Comparison of ENCODE assay signal across 9 cellular contexts in genomic region chr4:143359794-143360193, GRCh38. TPM values are rescaled to one million over a fixed set of nuclear protein-coding genes. Genes with fewer than 3 reads are reported as not detected.
A peak's percentile ranks its signal among the peaks of the same experiment; 100 is the strongest.
DNase-seq lines count a peak whose midpoint lies in the region; ATAC-seq and TF ChIP-seq lines count a peak whose summit lies in the region.
"Had no signal": no experiment of that assay in that cellular context is flagged by ENCODE, and none has a peak within 500 bp of the region (broad histone marks: within the 10 kb centered on the region; RNA-seq: fewer than 3 reads in every experiment).

No MANE protein-coding gene starts in this region.

- intact Hi-C loops in CD4-positive, alpha-beta T cell (cut with DNase I, micrococcal nuclease): no loop called here

- DNase-seq in activated T-cell treated with anti-CD3 and anti-CD28 coated beads, Interleukin-2, amount 50 U/mL, for 24 hours: no peak
- no peak for DNase-seq in activated T-cell treated with anti-CD3 and anti-CD28 coated beads, Interleukin-2, amount 50 U/mL, for 1 hour
- DNase-seq in fibroblast of peridontal ligament (ENCODE audit: extremely low read depth) (peak; percentile 21), SK-N-DZ (ENCODE audit: low spot score) (no peak)
- DNase-seq in CD4-positive, alpha-beta T cell: no peak
- DNase-seq: NCI-H1092 treated with DMSO at 0.1 percent for 48 hours had no signal

- H3K27me3 Mint-ChIP-seq in activated T-cell treated with anti-CD3 and anti-CD28 coated beads, Interleukin-2, amount 50 U/mL, for 24 hours: no peaks in the 10 kb centered on the region
- H3K27me3 Mint-ChIP-seq in CD4-positive, alpha-beta T cell: no peaks in the 10 kb centered on the region

- no peaks in the 10 kb centered on the region for H3K9me3 Mint-ChIP-seq in activated T-cell treated with anti-CD3 and anti-CD28 coated beads, Interleukin-2, amount 50 U/mL, for 24 hours
- H3K9me3 Mint-ChIP-seq in CD4-positive, alpha-beta T cell: no peaks in the 10 kb centered on the region

- no peaks in the 10 kb centered on the region for H3K36me3 ChIP-seq in SU-DHL-6 (ENCODE audit: low read length)
- H3K36me3 ChIP-seq in thymus (ENCODE audit: control insufficient read depth, insufficient read depth): no peaks in the 10 kb centered on the region

- no peaks in the 10 kb centered on the region for H3K79me2 ChIP-seq in SU-DHL-6 (ENCODE audit: insufficient read depth, low read length)

- peak overlapping the region; percentile 44 for H3K4me3 Mint-ChIP-seq in activated T-cell treated with anti-CD3 and anti-CD28 coated beads, Interleukin-2, amount 50 U/mL, for 24 hours
- H3K4me3 Mint-ChIP-seq in CD4-positive, alpha-beta T cell: no peak overlapping the region

- POLR2A ChIA-PET in CD4-positive, alpha-beta T cell (lab: Charles Lee): no interaction called here

- H3K4me1 Mint-ChIP-seq in activated T-cell treated with anti-CD3 and anti-CD28 coated beads, Interleukin-2, amount 50 U/mL, for 24 hours (ENCODE audit: low read depth): peaks cover 38% of the 10 kb centered on the region
- H3K4me1 Mint-ChIP-seq in CD4-positive, alpha-beta T cell (ENCODE audit: low read depth): peaks cover 24% of the 10 kb centered on the region

- peak overlapping the region; percentile 52 for H3K4me2 ChIP-seq in SU-DHL-6 (ENCODE audit: low read depth, low read length, poor library complexity, severe bottlenecking)

- CTCF ChIA-PET in CD4-positive, alpha-beta T cell (lab: Charles Lee): no interaction called here

- no peak for TF ChIP-seq CTCF in SU-DHL-6 (IDR thresholded peaks at IDR 0.05; ENCODE audit: insufficient read depth, low read length, poor library complexity, severe bottlenecking)
- TF ChIP-seq CTCF in CD4-positive, alpha-beta T cell (IDR thresholded peaks at IDR 0.05): no peak

- no peaks in the 10 kb centered on the region for H3F3A ChIP-seq in SU-DHL-6 (ENCODE audit: insufficient read depth)

- H3K9me2 ChIP-seq in SU-DHL-6 (replicated peaks; ENCODE audit: insufficient read depth, low read length): no peaks in the 10 kb centered on the region

- ATAC-seq in CD4-positive, alpha-beta T cell (ENCODE audit: poor library complexity): no peak
- no peak for ATAC-seq in GM19328 (IDR thresholded peaks at IDR 0.05; ENCODE audit: unreplicated experiment)

- peak overlapping the region; percentile 90 for H3K27ac Mint-ChIP-seq in activated T-cell treated with anti-CD3 and anti-CD28 coated beads, Interleukin-2, amount 50 U/mL, for 24 hours
- H3K27ac Mint-ChIP-seq in CD4-positive, alpha-beta T cell: no peak overlapping the region

- H3K27me3 ChIP-seq in SU-DHL-6 (ENCODE audit: low read length): no peaks in the 10 kb centered on the region
- no peaks in the 10 kb centered on the region for H3K27me3 ChIP-seq in thymus (ENCODE audit: control insufficient read depth, insufficient read depth)
- H3K27me3 ChIP-seq in CD4-positive, alpha-beta T cell (ENCODE audit: control insufficient read depth, insufficient read depth, low read length): no peaks in the 10 kb centered on the region

- H4K20me1 ChIP-seq in SU-DHL-6 (ENCODE audit: low read depth, low read length): no peaks in the 10 kb centered on the region

- H3K9me3 ChIP-seq in SU-DHL-6 (ENCODE audit: insufficient read depth, low read length) (no peaks in the 10 kb centered on the region), thymus (ENCODE audit: control insufficient read depth) (no peaks in the 10 kb centered on the region)
- H3K9me3 ChIP-seq in CD4-positive, alpha-beta T cell (ENCODE audit: control insufficient read depth, low read length): no peaks in the 10 kb centered on the region

- H3K27ac ChIP-seq in SU-DHL-6 (ENCODE audit: low read depth, low read length) (no peak overlapping the region), thymus (ENCODE audit: low read depth) (peak overlapping the region; percentile 86)
- no peak overlapping the region for H3K27ac ChIP-seq in CD4-positive, alpha-beta T cell (ENCODE audit: low read depth, low read length)

- H3K4me1 ChIP-seq in thymus (ENCODE audit: control insufficient read depth, insufficient read depth, low read length): peaks cover 22% of the 10 kb centered on the region

- H3K4me3 ChIP-seq in SU-DHL-6 (ENCODE audit: insufficient read depth, low read length, poor library complexity, severe bottlenecking) (no peak overlapping the region), thymus (ENCODE audit: low read length) (no peak overlapping the region)

- no peak overlapping the region for H3K9ac ChIP-seq in SU-DHL-6 (ENCODE audit: low read length)

- H2AFZ ChIP-seq in SU-DHL-6 (ENCODE audit: low read depth, low read length, severe bottlenecking): no peak overlapping the region

- no peaks in the 10 kb centered on the region for H3K36me3 Mint-ChIP-seq in activated T-cell treated with anti-CD3 and anti-CD28 coated beads, Interleukin-2, amount 50 U/mL, for 24 hours (ENCODE audit: low read depth)
- no peaks in the 10 kb centered on the region for H3K36me3 Mint-ChIP-seq in CD4-positive, alpha-beta T cell (ENCODE audit: low read depth)

- WGBS in thymus: 42% methylated on average over 1 of the region's 1 CpG

RNA-seq across cellular contexts. Expression of gene GAB1, which starts 23.1 kb away (rescaled TPM):
- polyA plus RNA-seq in thymus: 3.9 TPM
- total RNA-seq in CD4-positive, alpha-beta T cell: under 1 TPM; 0.27 to 0.64 TPM
- polyA plus RNA-seq in SK-N-DZ (2014; cell fraction: cytosol; rRNA removed): 6.3 and 6.6 TPM in 2 replicates
- 7.7 and 13.0 TPM in 2 replicates for polyA plus RNA-seq in SK-N-DZ (2014; cell fraction: nucleus; rRNA removed)
